Comparison of ENCODE assay signal across 10 cellular contexts in genomic region chr1:157773723-157774350, GRCh38. TPM values are rescaled to one million over a fixed set of nuclear protein-coding genes. Genes with fewer than 3 reads are reported as not detected.
A peak's percentile ranks its signal among the peaks of the same experiment; 100 is the strongest.
DNase-seq lines count a peak whose midpoint lies in the region; ATAC-seq and TF ChIP-seq lines count a peak whose summit lies in the region.
"Had no signal": no experiment of that assay in that cellular context is flagged by ENCODE, and none has a peak within 500 bp of the region (broad histone marks: within the 10 kb centered on the region; RNA-seq: fewer than 3 reads in every experiment).

No MANE protein-coding gene starts in this region.

- H3K4me1 Mint-ChIP-seq in activated naive CD8-positive, alpha-beta T cell treated with anti-CD3 and anti-CD28 coated beads, Interleukin-2, amount 50 U/mL, for 24 hours, result peaks cover 29% of the 10 kb centered on the region
- H3K4me1 Mint-ChIP-seq in activated naive CD8-positive, alpha-beta T cell treated with anti-CD3 and anti-CD28 coated beads for 36 hours, result peaks cover 4% of the 10 kb centered on the region
- H3K4me1 Mint-ChIP-seq in activated B cell treated with CpG ODN at 0.5 μM for 24 hours, result peaks cover 97% of the 10 kb centered on the region

- no peaks in the 10 kb centered on the region for H3K9me3 ChIP-seq in upper lobe of right lung
- H3K9me3 ChIP-seq: BLaER1 treated with 17β-estradiol and CSF1 and Interleukin-3, amounts not matched to agents 10 nM and 100 nM had no signal

- TF ChIP-seq CTCF in activated B cell treated with CpG ODN at 0.5 μM for 24 hours (IDR thresholded peaks at IDR 0.05) (peak; percentile 34), upper lobe of right lung (IDR thresholded peaks at IDR 0.05) (no peak)

- intact Hi-C loops in activated B cell treated with CpG ODN at 0.5 μM for 24 hours (cut with micrococcal nuclease) (loop anchor here (1.0 to 5.0 kb wide), 16 partner anchors 9 to 402 kb away; partner anchors contain the start of genes FCRL1, FCRL3 and FCRL4), upper lobe of right lung (cut with DNase I) (no loop called here)

- POLR2A ChIA-PET in activated B cell treated with CpG ODN at 0.5 μM for 24 hours (lab: Charles Lee), result interaction anchor here (0.7 to 6.1 kb wide), 15 partner anchors 9 to 209 kb away, joined by 3 to 42 read pairs (median 4); partner anchors contain the start of genes FCRL1 and FCRL3

- ATAC-seq in activated naive CD8-positive, alpha-beta T cell treated with anti-CD3 and anti-CD28 coated beads, Interleukin-2, amount 50 U/mL, for 24 hours, result peak; percentile 36
- ATAC-seq in HG03342 (IDR thresholded peaks at IDR 0.05; ENCODE audit: unreplicated experiment) (peak; percentile 73), activated B cell treated with CpG ODN at 0.5 μM for 24 hours (ENCODE audit: low read depth) (peak; percentile 80), upper lobe of right lung (peak; percentile 36)

- no peak for DNase-seq in activated naive CD8-positive, alpha-beta T cell treated with anti-CD3 and anti-CD28 coated beads, Interleukin-2, amount 50 U/mL, for 24 hours
- no peak for DNase-seq in activated naive CD8-positive, alpha-beta T cell treated with anti-CD3 and anti-CD28 coated beads for 36 hours
- no peak for DNase-seq in activated B cell treated with CpG ODN at 0.5 μM for 24 hours
- no peak for DNase-seq in upper lobe of right lung
- DNase-seq in H4 (ENCODE audit: low spot score), result no peak
- no peak for DNase-seq in KG1 (lab: John Stamatoyannopoulos, UW)
- no peak for DNase-seq in NCI-H1930 (lab: John Stamatoyannopoulos, UW)
- DNase-seq: NCI-H2171 treated with DMSO at 0.1 percent for 48 hours had no signal

- no peak overlapping the region for H3K27ac ChIP-seq in upper lobe of right lung
- H3K27ac ChIP-seq: BLaER1 treated with 17β-estradiol and CSF1 and Interleukin-3, amounts not matched to agents 10 nM and 100 nM had no signal

- H3K4me3 Mint-ChIP-seq in activated naive CD8-positive, alpha-beta T cell treated with anti-CD3 and anti-CD28 coated beads, Interleukin-2, amount 50 U/mL, for 24 hours, result no peak overlapping the region
- H3K4me3 Mint-ChIP-seq in activated naive CD8-positive, alpha-beta T cell treated with anti-CD3 and anti-CD28 coated beads for 36 hours, result no peak overlapping the region
- peak overlapping the region; percentile 79 for H3K4me3 Mint-ChIP-seq in activated B cell treated with CpG ODN at 0.5 μM for 24 hours

- no peaks in the 10 kb centered on the region for H3K9me3 Mint-ChIP-seq in activated naive CD8-positive, alpha-beta T cell treated with anti-CD3 and anti-CD28 coated beads, Interleukin-2, amount 50 U/mL, for 24 hours
- H3K9me3 Mint-ChIP-seq in activated naive CD8-positive, alpha-beta T cell treated with anti-CD3 and anti-CD28 coated beads for 36 hours, result no peaks in the 10 kb centered on the region
- no peaks in the 10 kb centered on the region for H3K9me3 Mint-ChIP-seq in activated B cell treated with CpG ODN at 0.5 μM for 24 hours

- H3K36me3 Mint-ChIP-seq in activated naive CD8-positive, alpha-beta T cell treated with anti-CD3 and anti-CD28 coated beads, Interleukin-2, amount 50 U/mL, for 24 hours (ENCODE audit: low read depth), result no peaks in the 10 kb centered on the region
- no peaks in the 10 kb centered on the region for H3K36me3 Mint-ChIP-seq in activated naive CD8-positive, alpha-beta T cell treated with anti-CD3 and anti-CD28 coated beads for 36 hours
- H3K36me3 Mint-ChIP-seq in activated B cell treated with CpG ODN at 0.5 μM for 24 hours (ENCODE audit: low read depth), result peaks cover 38% of the 10 kb centered on the region

- H3K27me3 ChIP-seq in upper lobe of right lung, result no peaks in the 10 kb centered on the region

- no peaks in the 10 kb centered on the region for H3K4me1 ChIP-seq in upper lobe of right lung

- H3K4me3 ChIP-seq in upper lobe of right lung, result no peak overlapping the region
- H3K4me3 ChIP-seq: BLaER1 treated with 17β-estradiol and CSF1 and Interleukin-3, amounts not matched to agents 10 nM and 100 nM had no signal

- H3K27ac Mint-ChIP-seq in activated naive CD8-positive, alpha-beta T cell treated with anti-CD3 and anti-CD28 coated beads, Interleukin-2, amount 50 U/mL, for 24 hours, result peak overlapping the region; percentile 8
- no peak overlapping the region for H3K27ac Mint-ChIP-seq in activated naive CD8-positive, alpha-beta T cell treated with anti-CD3 and anti-CD28 coated beads for 36 hours
- H3K27ac Mint-ChIP-seq in activated B cell treated with CpG ODN at 0.5 μM for 24 hours, result peak overlapping the region; percentile 87

- CTCF ChIA-PET in activated B cell treated with CpG ODN at 0.5 μM for 24 hours (lab: Charles Lee), result interaction anchor here (0.7 to 9.1 kb wide), 31 partner anchors 12 to 278 kb away, joined by 3 to 161 read pairs (median 5); partner anchors contain the start of genes FCRL1, FCRL3, FCRL4 and FCRL5

- no peaks in the 10 kb centered on the region for H3K36me3 ChIP-seq in upper lobe of right lung
- H3K36me3 ChIP-seq: BLaER1 treated with 17β-estradiol and CSF1 and Interleukin-3, amounts not matched to agents 10 nM and 100 nM had no signal

- H3K27me3 Mint-ChIP-seq in activated naive CD8-positive, alpha-beta T cell treated with anti-CD3 and anti-CD28 coated beads, Interleukin-2, amount 50 U/mL, for 24 hours, result peaks cover 2% of the 10 kb centered on the region
- peaks cover 9% of the 10 kb centered on the region for H3K27me3 Mint-ChIP-seq in activated naive CD8-positive, alpha-beta T cell treated with anti-CD3 and anti-CD28 coated beads for 36 hours
- H3K27me3 Mint-ChIP-seq in activated B cell treated with CpG ODN at 0.5 μM for 24 hours, result no peaks in the 10 kb centered on the region

RNA-seq across cellular contexts. Expression of gene FCRL2, which starts 3.1 kb away (rescaled TPM):
- total RNA-seq in activated naive CD8-positive, alpha-beta T cell treated with anti-CD3 and anti-CD28 coated beads for 36 hours, result under 1 TPM; 0.12 to 0.26 TPM
- total RNA-seq in activated B cell treated with CpG ODN at 0.5 μM for 24 hours, result 48.0 and 51.6 TPM in 2 replicates
- total RNA-seq in upper lobe of right lung, result 0.20 TPM
- not detected in 2 replicates for total RNA-seq in H4 (2014; rRNA removed; shearing (Covaris generic))

RNA-seq across cellular contexts. Expression of gene FCRL1, which starts 46.1 kb away (rescaled TPM):
- total RNA-seq in activated naive CD8-positive, alpha-beta T cell treated with anti-CD3 and anti-CD28 coated beads for 36 hours, result 1 to 10 TPM in 1 of 2 experiments, under 1 TPM in 1; 0.74 to 1.0 TPM
- 111 and 138 TPM in 2 replicates for total RNA-seq in activated B cell treated with CpG ODN at 0.5 μM for 24 hours
- total RNA-seq in upper lobe of right lung, result 1.4 TPM
- total RNA-seq in H4 (2014; rRNA removed; shearing (Covaris generic)), result not detected in 2 replicates

Comparison
In these comparisons a context has a peak if more than half of its experiments do, and no peak if none do; other contexts are left out.
1. RNA of gene FCRL2, which starts 3.1 kb away (total RNA-seq): 48.0 to 51.6 TPM in activated B cell treated with CpG ODN at 0.5 μM for 24 hours; 0.12 to 0.26 TPM in activated naive CD8-positive, alpha-beta T cell treated with anti-CD3 and anti-CD28 coated beads for 36 hours, 0.20 TPM in upper lobe of right lung (single experiment) and not detected in H4; every median in the first group is over 10 times any median in the second.
2. RNA of gene FCRL1, which starts 46.1 kb away (total RNA-seq): 111 to 138 TPM in activated B cell treated with CpG ODN at 0.5 μM for 24 hours; 1.4 TPM in upper lobe of right lung (single experiment), 0.74 to 1.0 TPM in activated naive CD8-positive, alpha-beta T cell treated with anti-CD3 and anti-CD28 coated beads for 36 hours and not detected in H4; every median in the first group is over 10 times any median in the second.
3. Peak in every context shown above with its lines, with median percentiles within 50 percentile points of each other: ATAC-seq.